26 cellular contexts compared by ENCODE assay signal in genomic region chr3:197858133-197858532, GRCh38.
"Had no signal": no experiment of that assay in that cellular context is flagged by ENCODE, and none has a peak within 500 bp of the region (broad histone marks: within the 10 kb centered on the region; RNA-seq: fewer than 3 reads in every experiment).

No MANE protein-coding gene starts in this region.

- H3K27me3 Mint-ChIP-seq: activated B cell treated with CpG ODN at 0.5 μM for 24 hours; activated CD4-positive, alpha-beta memory T cell treated with anti-CD3 and anti-CD28 coated beads for 36 hours; activated CD4-positive, alpha-beta T cell treated with anti-CD3 and anti-CD28 coated beads for 36 hours; activated naive CD4-positive, alpha-beta T cell treated with anti-CD3 and anti-CD28 coated beads, Interleukin-2, amount 10 ng/mL, durations not matched to agents 7 days and 5 days; naive B cell; T-cell had no signal

- H3K27ac ChIP-seq: coronary artery, esophagus squamous epithelium, heart left ventricle, right lobe of liver, skin epidermis, transverse colon had no signal

- H3K4me3 Mint-ChIP-seq: activated B cell treated with CpG ODN at 0.5 μM for 24 hours; activated CD4-positive, alpha-beta memory T cell treated with anti-CD3 and anti-CD28 coated beads for 36 hours; activated CD4-positive, alpha-beta T cell treated with anti-CD3 and anti-CD28 coated beads for 36 hours; activated naive CD4-positive, alpha-beta T cell treated with anti-CD3 and anti-CD28 coated beads, Interleukin-2, amount 10 ng/mL, durations not matched to agents 7 days and 5 days; immature natural killer cell; naive B cell; neural crest cell; stimulated activated effector memory CD8-positive, alpha-beta T cell treated with anti-CD3 and anti-CD28 coated beads, Interleukin-12 subunit alpha, Interleukin-12 subunit beta, amount 100 ng/mL, for 72 hours; T-cell; T-helper 2 cell treated with Interferon-gamma antibody and Interleukin-4, amounts not matched to agents 5 μg/mL and 100 μg/mL, for 36 hours had no signal

- H3K9me3 Mint-ChIP-seq: activated B cell treated with CpG ODN at 0.5 μM for 24 hours; activated CD4-positive, alpha-beta memory T cell treated with anti-CD3 and anti-CD28 coated beads for 36 hours; activated naive CD4-positive, alpha-beta T cell treated with anti-CD3 and anti-CD28 coated beads, Interleukin-2, amount 10 ng/mL, durations not matched to agents 7 days and 5 days; immature natural killer cell; naive B cell; neural crest cell; stimulated activated effector memory CD8-positive, alpha-beta T cell treated with anti-CD3 and anti-CD28 coated beads, Interleukin-12 subunit alpha, Interleukin-12 subunit beta, amount 100 ng/mL, for 72 hours; T-cell; T-helper 2 cell treated with Interferon-gamma antibody and Interleukin-4, amounts not matched to agents 5 μg/mL and 100 μg/mL, for 36 hours had no signal

- H3K4me1 Mint-ChIP-seq: activated naive CD4-positive, alpha-beta T cell treated with anti-CD3 and anti-CD28 coated beads, Interleukin-2, amount 10 ng/mL, durations not matched to agents 7 days and 5 days; immature natural killer cell; naive B cell; T-cell had no signal

- H3K27me3 ChIP-seq: esophagus squamous epithelium, gastrocnemius medialis, heart left ventricle, right lobe of liver, transverse colon had no signal

- ATAC-seq: activated CD4-positive, alpha-beta T cell treated with anti-CD3 and anti-CD28 coated beads for 36 hours; gastrocnemius medialis; heart left ventricle; left lobe of liver; right lobe of liver; stimulated activated effector memory CD8-positive, alpha-beta T cell treated with anti-CD3 and anti-CD28 coated beads, Interleukin-12 subunit alpha, Interleukin-12 subunit beta, amount 100 ng/mL, for 72 hours; T-cell had no signal

- H3K27ac Mint-ChIP-seq: activated CD4-positive, alpha-beta memory T cell treated with anti-CD3 and anti-CD28 coated beads for 36 hours; activated CD4-positive, alpha-beta T cell treated with anti-CD3 and anti-CD28 coated beads for 36 hours; activated naive CD4-positive, alpha-beta T cell treated with anti-CD3 and anti-CD28 coated beads, Interleukin-2, amount 10 ng/mL, durations not matched to agents 7 days and 5 days; stimulated activated effector memory CD8-positive, alpha-beta T cell treated with anti-CD3 and anti-CD28 coated beads, Interleukin-12 subunit alpha, Interleukin-12 subunit beta, amount 100 ng/mL, for 72 hours; T-helper 2 cell treated with Interferon-gamma antibody and Interleukin-4, amounts not matched to agents 5 μg/mL and 100 μg/mL, for 36 hours had no signal

- H3K4me1 ChIP-seq: esophagus squamous epithelium, heart left ventricle, right lobe of liver, transverse colon had no signal

- DNase-seq: activated B cell treated with CpG ODN at 0.5 μM for 24 hours; activated CD4-positive, alpha-beta memory T cell treated with anti-CD3 and anti-CD28 coated beads for 36 hours; activated CD4-positive, alpha-beta T cell treated with anti-CD3 and anti-CD28 coated beads for 36 hours; activated effector memory CD4-positive, alpha-beta T cell treated with Interleukin-2 at 50 U/mL for 16 hours; activated naive CD4-positive, alpha-beta T cell treated with anti-CD3 and anti-CD28 coated beads, Interleukin-2, amount 10 ng/mL, durations not matched to agents 7 days and 5 days; activated T-cell treated with anti-CD3 and anti-CD28 coated beads, Interleukin-2, amount 50 U/mL, for 48 hours; amygdala; cerebellar nuclear complex; esophagus squamous epithelium; gastrocnemius medialis; heart left ventricle; immature natural killer cell; naive B cell; occipital lobe; posterior cingulate gyrus; right lobe of liver; stimulated activated CD4-positive, alpha-beta T cell treated with anti-CD3 and anti-CD28 coated beads, Interleukin-1b, Interleukin-23, amount 100 ng/mL, for 48 hours; T-cell; transverse colon had no signal

- H3K9me3 ChIP-seq: esophagus squamous epithelium, gastrocnemius medialis, heart left ventricle, right lobe of liver, transverse colon had no signal

- H3K4me3 ChIP-seq: coronary artery, esophagus squamous epithelium, gastrocnemius medialis, heart left ventricle, lung, right lobe of liver, skin epidermis, transverse colon had no signal
